Comparison of ENCODE assay signal across 17 cellular contexts in genomic region chr5:136620016-136620419, GRCh38.
A peak's percentile ranks its signal among the peaks of the same experiment; 100 is the strongest.
DNase-seq lines count a peak whose midpoint lies in the region; ATAC-seq, FAIRE-seq and TF ChIP-seq lines count a peak whose summit lies in the region.
"Had no signal": no experiment of that assay in that cellular context is flagged by ENCODE, and none has a peak within 500 bp of the region (broad histone marks: within the 10 kb centered on the region; RNA-seq: fewer than 3 reads in every experiment).

No MANE protein-coding gene starts in this region.

- BruUV-seq in Calu3 (replicated peaks; lab: Mats Ljungman, UMichigan), result no TSS peak

- no peak overlapping the region for H3K27ac Mint-ChIP-seq in Calu3 (ENCODE audit: unreplicated experiment)

- 9% methylated on average over 1 of the region's 1 CpG for WGBS in SK-N-SH (ENCODE audit: low lambda C conversion rate)
- 36 to 83% (median 48%) methylated on average over 1 of the region's 1 CpG for WGBS in small intestine, 3 donors

- peaks cover 12% of the 10 kb centered on the region for H3F3A ChIP-seq in SK-N-SH (replicated peaks; ENCODE audit: insufficient read depth)

- H3K4me3 ChIP-seq in ACC112 (ENCODE audit: low read depth, low read length), result peak overlapping the region; percentile 24; the same call in 1 of the 2 replicates
- no peak overlapping the region for H3K4me3 ChIP-seq in SK-N-SH (ENCODE audit: low read depth in 2 of 2, low read length in 1 of 2)
- H3K4me3 ChIP-seq in fibroblast of the aortic adventitia (ENCODE audit: low read depth, low read length), result no peak overlapping the region
- no peak overlapping the region for H3K4me3 ChIP-seq in small intestine (ENCODE audit: low read depth in 1 of 2, low read length in 2 of 2)
- H3K4me3 ChIP-seq: adrenal gland, mucosa of descending colon, Peyer's patch, skin epidermis had no signal

- peak in 1 of 2 experiments; percentile 75; a peak in 1 of 4 replicates for TF ChIP-seq EP300 in SK-N-SH (IDR thresholded peaks at IDR 0.05; ENCODE audit: borderline replicate concordance in 1 of 2, low read depth in 1 of 2, low read length in 1 of 2)

- H3K9me3 ChIP-seq in SK-N-SH (no peaks in the 10 kb centered on the region), small intestine (ENCODE audit: control insufficient read depth, low read depth) (no peaks in the 10 kb centered on the region)
- H3K9me3 ChIP-seq: adrenal gland, mucosa of descending colon, Peyer's patch had no signal

- peak overlapping the region; percentile 77 for H3K27ac ChIP-seq in ACC112 (ENCODE audit: low read depth, low read length)
- H3K27ac ChIP-seq in SK-N-SH (ENCODE audit: low read depth in 2 of 2, low read length in 1 of 2), result peak overlapping the region in 1 of 2 experiments; percentile 35; a peak in 2 of 4 replicates
- H3K27ac ChIP-seq in small intestine (ENCODE audit: low read depth in 1 of 2, low read length in 1 of 2), result no peak overlapping the region
- H3K27ac ChIP-seq: adrenal gland, Peyer's patch, skin epidermis had no signal

- H3K27me3 Mint-ChIP-seq in Calu3 (ENCODE audit: unreplicated experiment), result no peaks in the 10 kb centered on the region

- no peaks in the 10 kb centered on the region for H4K20me1 ChIP-seq in SK-N-SH (ENCODE audit: insufficient read depth)

- POLR2A ChIA-PET in SK-N-SH (lab: Yijun Ruan, JAX), result no interaction called here

- H3K79me2 ChIP-seq in ACC112 (ENCODE audit: control insufficient read depth, insufficient read depth, low read length, unreplicated experiment) (no peaks in the 10 kb centered on the region), SK-N-SH (ENCODE audit: insufficient read depth) (no peaks in the 10 kb centered on the region)

- no peak overlapping the region for H3K9ac ChIP-seq in SK-N-SH

- CTCF ChIA-PET in SK-N-SH (lab: Yijun Ruan, JAX), result interaction anchor here (1.0 kb wide), 1 partner anchor 150 kb away, joined by 3 read pairs; no protein-coding TSS in a partner anchor
- CTCF ChIA-PET in Calu3 (lab: Charles Lee), result interaction anchor here (0.8 kb wide), 1 partner anchor 47 kb away, joined by 3 read pairs; no protein-coding TSS in a partner anchor

- intact Hi-C loops in Calu3 (cut with micrococcal nuclease; ENCODE audit: unreplicated experiment), result no loop called here

- no peaks in the 10 kb centered on the region for H3K27me3 ChIP-seq in ACC112 (ENCODE audit: insufficient read depth, low read length)
- H3K27me3 ChIP-seq in SK-N-SH (ENCODE audit: insufficient read depth), result no peaks in the 10 kb centered on the region
- no peaks in the 10 kb centered on the region for H3K27me3 ChIP-seq in small intestine (ENCODE audit: control insufficient read depth in 2 of 2, insufficient read depth in 2 of 2, low read length in 2 of 2)
- H3K27me3 ChIP-seq: adrenal gland, Peyer's patch had no signal

- no peak for ATAC-seq in HG03196 (IDR thresholded peaks at IDR 0.05; ENCODE audit: unreplicated experiment)
- ATAC-seq: mucosa of descending colon had no signal

- FAIRE-seq in small intestine (lab: Jason Lieb, UNC), result no peak
- FAIRE-seq: islet of Langerhans had no signal

- no peak for TF ChIP-seq CTCF in SK-N-SH (IDR thresholded peaks at IDR 0.05)
- no peak for TF ChIP-seq CTCF in fibroblast of the aortic adventitia (IDR thresholded peaks at IDR 0.05; ENCODE audit: insufficient read depth, low read length)
- no peak for TF ChIP-seq CTCF in Calu3 (IDR thresholded peaks at IDR 0.05; ENCODE audit: unreplicated experiment)

- H3K36me3 ChIP-seq in ACC112 (ENCODE audit: insufficient read depth, low read length), result no peaks in the 10 kb centered on the region
- no peaks in the 10 kb centered on the region for H3K36me3 ChIP-seq in SK-N-SH (replicated peaks in 1 of 2; ENCODE audit: control insufficient read depth in 1 of 2, insufficient read depth in 2 of 2, low read length in 1 of 2)
- H3K36me3 ChIP-seq in small intestine (ENCODE audit: control insufficient read depth in 2 of 2, insufficient read depth in 2 of 2, low read length in 2 of 2), result no peaks in the 10 kb centered on the region
- H3K36me3 ChIP-seq: adrenal gland, Peyer's patch had no signal

- H3K4me1 Mint-ChIP-seq in Calu3 (ENCODE audit: low read depth, unreplicated experiment), result no peaks in the 10 kb centered on the region

- H3K4me3 Mint-ChIP-seq in Calu3 (ENCODE audit: low read depth, unreplicated experiment), result no peak overlapping the region

- DNase-seq in HS-5 (ENCODE audit: low read depth) (peak; percentile 72), SK-N-SH (no peak), fibroblast of the aortic adventitia (ENCODE audit: low read depth) (peak; percentile 49), Calu3 (no peak), small intestine (no peak)
- DNase-seq in stimulated activated CD4-positive, alpha-beta T cell treated with anti-CD3 and anti-CD28 coated beads, Interleukin-1b, Interleukin-23, amount 100 ng/mL, for 48 hours, result no peak
- DNase-seq: activated CD4-positive, alpha-beta T cell treated with anti-CD3 and anti-CD28 coated beads, Interleukin-2, amount 50 U/mL, for 4 hours; adrenal gland; cortex of kidney; GOT3; mucosa of descending colon; NCI-H1092 treated with DMSO at 0.1 percent for 48 hours; Peyer's patch had no signal

- no peaks in the 10 kb centered on the region for H3K9me2 ChIP-seq in SK-N-SH

- H3K36me3 Mint-ChIP-seq in Calu3 (ENCODE audit: insufficient read depth, unreplicated experiment), result no peaks in the 10 kb centered on the region

- no peak overlapping the region for H3K4me2 ChIP-seq in SK-N-SH

- H3K4me1 ChIP-seq in ACC112 (ENCODE audit: control insufficient read depth, insufficient read depth, low read length, unreplicated experiment), result peaks cover 25% of the 10 kb centered on the region
- no peaks in the 10 kb centered on the region; a peak in 1 of 4 replicates for H3K4me1 ChIP-seq in SK-N-SH (ENCODE audit: control insufficient read depth in 1 of 2, insufficient read depth in 2 of 2, low read depth in 1 of 2, low read length in 1 of 2)
- H3K4me1 ChIP-seq in small intestine (ENCODE audit: control insufficient read depth in 2 of 2, insufficient read depth in 1 of 2, low read depth in 1 of 2, low read length in 1 of 2), result no peaks in the 10 kb centered on the region
- H3K4me1 ChIP-seq: adrenal gland, Peyer's patch had no signal

- TF ChIP-seq RAD21 in SK-N-SH (IDR thresholded peaks at IDR 0.05; ENCODE audit: low read length), result no peak

- H2AFZ ChIP-seq in ACC112 (ENCODE audit: low read length, unreplicated experiment) (no peak overlapping the region), SK-N-SH (ENCODE audit: low read depth) (no peak overlapping the region)

- no peaks in the 10 kb centered on the region for H3K9me3 Mint-ChIP-seq in Calu3 (ENCODE audit: low read depth, unreplicated experiment)

TF ChIP-seq in SK-N-SH, 30 proteins besides CTCF, POLR2A, EP300 and RAD21 (continues in another document):
- TF ChIP-seq JUND (IDR thresholded peaks at IDR 0.05), result peak; percentile 79
- no peak for TF ChIP-seq MEF2A (IDR thresholded peaks at IDR 0.05; ENCODE audit: borderline replicate concordance, low read depth)
- TF ChIP-seq RFX5 (IDR thresholded peaks at IDR 0.05; ENCODE audit: low read length), result no peak
- peak; percentile 47; the same call in 1 of the 2 replicates for TF ChIP-seq NFIC (IDR thresholded peaks at IDR 0.05; ENCODE audit: borderline replicate concordance)
- 0 out of 2 replicates have a peak, but pooled peaks have one; percentile 31 for TF ChIP-seq ZBTB33 (IDR thresholded peaks at IDR 0.05; ENCODE audit: borderline replicate concordance, low read depth)
- TF ChIP-seq RXRA (IDR thresholded peaks at IDR 0.05; ENCODE audit: borderline replicate concordance, low read depth), result peak; percentile 65; the same call in 1 of the 2 replicates
- TF ChIP-seq FOXM1 (IDR thresholded peaks at IDR 0.05; ENCODE audit: low read depth), result no peak
- peak; percentile 68 for TF ChIP-seq PBX3 (IDR thresholded peaks at IDR 0.05)
- TF ChIP-seq CHD2 (IDR thresholded peaks at IDR 0.05; ENCODE audit: low read length, partially characterized antibody), result no peak
- TF ChIP-seq USF1 (IDR thresholded peaks at IDR 0.05; ENCODE audit: borderline replicate concordance, low read depth), result peak; percentile 41; the same call in 1 of the 2 replicates
- TF ChIP-seq TCF12 (IDR thresholded peaks at IDR 0.05), result peak; percentile 90
- TF ChIP-seq ELF1 (IDR thresholded peaks at IDR 0.05), result 0 out of 2 replicates have a peak, but pooled peaks have one; percentile 20
- peak; percentile 75; the same call in 1 of the 2 replicates for TF ChIP-seq FOSL2 (IDR thresholded peaks at IDR 0.05; ENCODE audit: borderline replicate concordance, low read depth)
- peak; percentile 24; the same call in 1 of the 2 replicates for TF ChIP-seq POLR2AphosphoS5 (IDR thresholded peaks at IDR 0.05; ENCODE audit: low read depth, low read length)

Comparison
In these comparisons a context has a peak if more than half of its experiments do, and no peak if none do; other contexts are left out.
1. DNase-seq: peak in HS-5 (single experiment) and fibroblast of the aortic adventitia (single experiment); none in SK-N-SH (single experiment), Calu3 (single experiment), stimulated activated CD4-positive, alpha-beta T cell treated with anti-CD3 and anti-CD28 coated beads, Interleukin-1b, Interleukin-23, amount 100 ng/mL, for 48 hours (single experiment) and small intestine (single experiment).